8 cellular contexts compared by ENCODE assay signal in the genomic region with DNA sequence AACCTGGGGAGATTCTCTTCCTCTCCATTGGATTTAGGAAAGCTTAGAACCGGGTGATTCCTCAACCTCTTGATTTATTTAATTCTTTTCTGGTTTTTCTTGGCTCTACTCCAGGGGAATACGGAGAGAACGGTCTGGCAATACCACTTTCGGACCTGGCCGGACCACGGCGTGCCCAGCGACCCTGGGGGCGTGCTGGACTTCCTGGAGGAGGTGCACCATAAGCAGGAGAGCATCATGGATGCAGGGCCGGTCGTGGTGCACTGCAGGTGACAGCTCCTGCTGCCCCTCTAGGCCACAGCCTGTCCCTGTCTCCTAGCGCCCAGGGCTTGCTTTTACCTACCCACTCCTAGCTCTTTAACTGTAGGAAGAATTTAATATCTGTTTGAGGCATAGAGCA.
"Had no signal": no experiment of that assay in that cellular context is flagged by ENCODE, and none has a peak within 500 bp of the region (broad histone marks: within the 10 kb centered on the region; RNA-seq: fewer than 3 reads in every experiment).

No MANE protein-coding gene starts in this region.

- H3K4me3 ChIP-seq: GM12878 had no signal

- DNase-seq: GDM1, GF-D8 had no signal

- FAIRE-seq: G401.6, GM12878, GM12891, GM12892, GM18507, GM19239 had no signal

- ATAC-seq: GM12878 had no signal
